Comparison of ENCODE assay signal across 12 cellular contexts in genomic region chr16:85746431-85747227, GRCh38. TPM values are rescaled to one million over a fixed set of nuclear protein-coding genes. Genes with fewer than 3 reads are reported as not detected.
A peak's percentile ranks its signal among the peaks of the same experiment; 100 is the strongest.
DNase-seq lines count a peak whose midpoint lies in the region; ATAC-seq and FAIRE-seq lines count a peak whose summit lies in the region.
"Had no signal": no experiment of that assay in that cellular context is flagged by ENCODE, and none has a peak within 500 bp of the region (broad histone marks: within the 10 kb centered on the region; RNA-seq: fewer than 3 reads in every experiment).

No MANE protein-coding gene starts in this region.

- peak; percentile 90 for ATAC-seq in esophagus mucosa
- no peak for ATAC-seq in stimulated activated naive CD8-positive, alpha-beta T cell treated with anti-CD3 and anti-CD28 coated beads, Interleukin-15, Interleukin-2, amounts not matched to agents 100 U/mL and 50 U/mL, for 24 hours
- ATAC-seq: mucosa of descending colon had no signal

- FAIRE-seq in GM18507 (lab: Jason Lieb, UNC): peak; percentile 71

- no peak for DNase-seq in GM18507 (ENCODE audit: extremely low spot score, insufficient read length, low read depth)
- DNase-seq in LoVo (ENCODE audit: low spot score): peak; percentile 83
- DNase-seq in stimulated activated naive CD8-positive, alpha-beta T cell treated with anti-CD3 and anti-CD28 coated beads, Interleukin-15, Interleukin-2, amounts not matched to agents 100 U/mL and 50 U/mL, for 24 hours: peak; percentile 34
- no peak for DNase-seq in NCI-H2227 (lab: John Stamatoyannopoulos, UW; ENCODE audit: unreplicated experiment)
- DNase-seq in GDM1 (lab: John Stamatoyannopoulos, UW): no peak
- no peak for DNase-seq in activated CD8-positive, alpha-beta memory T cell treated with anti-CD3 and anti-CD28 coated beads for 24 hours
- DNase-seq: adrenal gland, foreskin melanocyte, NCI-H2081, SHP77 had no signal

RNA-seq across cellular contexts. Expression of gene C16orf74, which starts 4.3 kb away (rescaled TPM):
- total RNA-seq in esophagus mucosa: 10.9 TPM

RNA-seq across cellular contexts. Expression of gene EMC8, which starts 52.7 kb away (rescaled TPM):
- total RNA-seq in esophagus mucosa: 19.3 TPM

RNA-seq across cellular contexts. Expression of gene COX4I1, which starts 52.9 kb away (rescaled TPM):
- total RNA-seq in esophagus mucosa: 511 TPM

RNA-seq across cellular contexts. Expression of gene GINS2, which starts 57.9 kb away (rescaled TPM):
- 10.9 TPM for total RNA-seq in esophagus mucosa

Comparison
In these comparisons a context has a peak if more than half of its experiments do, and no peak if none do; other contexts are left out.
1. DNase-seq: peak in LoVo (single experiment) and stimulated activated naive CD8-positive, alpha-beta T cell treated with anti-CD3 and anti-CD28 coated beads, Interleukin-15, Interleukin-2, amounts not matched to agents 100 U/mL and 50 U/mL, for 24 hours (single experiment); none in GM18507 (single experiment), NCI-H2227 (single experiment), GDM1 (single experiment) and activated CD8-positive, alpha-beta memory T cell treated with anti-CD3 and anti-CD28 coated beads for 24 hours (single experiment).